Comparison of ENCODE assay signal across 24 cellular contexts in the genomic region with DNA sequence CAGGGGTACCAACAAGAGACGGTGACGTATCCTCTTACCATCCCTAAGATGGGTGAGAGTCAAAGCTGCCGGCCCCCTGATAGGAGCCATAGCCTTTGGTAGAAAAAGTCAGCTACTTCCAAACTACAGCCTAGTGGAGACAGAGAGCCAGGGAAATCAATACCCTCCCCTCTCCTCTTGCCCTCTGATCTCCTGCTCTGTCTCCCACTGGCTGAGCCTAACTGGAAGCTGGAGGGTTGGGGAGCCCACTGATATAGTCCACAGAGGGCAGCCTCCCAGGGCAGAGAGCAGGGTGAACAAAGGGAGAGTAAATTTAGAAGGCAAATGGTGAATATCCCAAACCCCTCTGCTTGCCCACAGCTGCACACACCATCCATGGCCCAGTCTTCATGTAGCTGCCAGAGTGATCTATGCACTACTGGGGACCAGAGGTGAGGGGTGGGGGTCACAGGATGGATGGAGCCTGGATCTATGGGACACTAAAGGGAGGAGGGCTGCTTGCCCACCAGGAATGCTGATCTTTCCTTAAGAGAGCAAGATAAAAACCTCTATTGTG.
"Had no signal": no experiment of that assay in that cellular context is flagged by ENCODE, and none has a peak within 500 bp of the region (broad histone marks: within the 10 kb centered on the region; RNA-seq: fewer than 3 reads in every experiment).

No MANE protein-coding gene starts in this region.

- H3K9me3 ChIP-seq: breast epithelium, mucosa of descending colon, psoas muscle had no signal

- H3K27ac ChIP-seq: breast epithelium, coronary artery, epithelial cell of prostate, psoas muscle, skin epidermis had no signal

- H3K9me3 Mint-ChIP-seq: endodermal cell had no signal

- DNase-seq: activated CD4-positive, alpha-beta T cell treated with anti-CD3 and anti-CD28 coated beads, Interleukin-2, amount 10 ng/mL, durations not matched to agents 24 days and 14 days; activated CD8-positive, alpha-beta memory T cell treated with anti-CD3 and anti-CD28 coated beads, Interleukin-2, amount 10 ng/mL, durations not matched to agents 7 days and 5 days; activated CD8-positive, alpha-beta T cell treated with anti-CD3 and anti-CD28 coated beads for 36 hours; activated naive CD4-positive, alpha-beta T cell; activated naive CD8-positive, alpha-beta T cell treated with anti-CD3 and anti-CD28 coated beads, Interleukin-2, amount 10 ng/mL, durations not matched to agents 7 days and 5 days; activated T-cell treated with anti-CD3 and anti-CD28 coated beads for 4 hours; amniotic stem cell; endodermal cell; heart left ventricle; left cardiac atrium; mucosa of descending colon; naive B cell; psoas muscle; stimulated activated CD4-positive, alpha-beta T cell treated with anti-CD3 and anti-CD28 coated beads, Interleukin-2, amount 100 ng/mL, for 48 hours; stimulated activated naive CD4-positive, alpha-beta T cell had no signal

- H3K27ac Mint-ChIP-seq: activated CD4-positive, alpha-beta T cell treated with anti-CD3 and anti-CD28 coated beads, Interleukin-2, amount 10 ng/mL, durations not matched to agents 24 days and 14 days; activated CD8-positive, alpha-beta memory T cell treated with anti-CD3 and anti-CD28 coated beads, Interleukin-2, amount 10 ng/mL, durations not matched to agents 7 days and 5 days; activated CD8-positive, alpha-beta T cell treated with anti-CD3 and anti-CD28 coated beads for 36 hours; activated naive CD8-positive, alpha-beta T cell treated with anti-CD3 and anti-CD28 coated beads, Interleukin-2, amount 10 ng/mL, durations not matched to agents 7 days and 5 days; activated T-helper 1 cell treated with anti-CD3 and anti-CD28 coated beads, Interleukin-12 subunit alpha, Interleukin-12 subunit beta, Interleukin-2, Interleukin-4 antibody, amounts not matched to agents 30 ng/mL and 10 ng/mL and 1 ng/mL, durations not matched to agents 14 hours and 24 hours and 36 hours; endodermal cell; memory B cell had no signal

- H3K36me3 ChIP-seq: breast epithelium, gastroesophageal sphincter, heart left ventricle had no signal

- H3K4me1 Mint-ChIP-seq: memory B cell, naive B cell had no signal

- ATAC-seq: activated CD8-positive, alpha-beta memory T cell treated with anti-CD3 and anti-CD28 coated beads, Interleukin-2, amount 10 ng/mL, durations not matched to agents 7 days and 5 days; activated CD8-positive, alpha-beta T cell treated with anti-CD3 and anti-CD28 coated beads for 36 hours; gastroesophageal sphincter; heart left ventricle; left cardiac atrium; mucosa of descending colon; psoas muscle; right cardiac atrium; SK-N-SH treated with all-trans-retinoic acid at 6 μM for 48 hours had no signal

- H3K4me3 ChIP-seq: breast epithelium, coronary artery, gastroesophageal sphincter, heart left ventricle, mucosa of descending colon, psoas muscle, skin epidermis had no signal

- H3K27me3 ChIP-seq: breast epithelium, gastroesophageal sphincter, heart left ventricle had no signal

- H3K4me3 Mint-ChIP-seq: activated CD4-positive, alpha-beta T cell treated with anti-CD3 and anti-CD28 coated beads, Interleukin-2, amount 10 ng/mL, durations not matched to agents 24 days and 14 days; activated CD8-positive, alpha-beta memory T cell treated with anti-CD3 and anti-CD28 coated beads, Interleukin-2, amount 10 ng/mL, durations not matched to agents 7 days and 5 days; activated CD8-positive, alpha-beta T cell treated with anti-CD3 and anti-CD28 coated beads for 36 hours; activated naive CD8-positive, alpha-beta T cell treated with anti-CD3 and anti-CD28 coated beads, Interleukin-2, amount 10 ng/mL, durations not matched to agents 7 days and 5 days; activated T-helper 1 cell treated with anti-CD3 and anti-CD28 coated beads, Interleukin-12 subunit alpha, Interleukin-12 subunit beta, Interleukin-2, Interleukin-4 antibody, amounts not matched to agents 30 ng/mL and 10 ng/mL and 1 ng/mL, durations not matched to agents 14 hours and 24 hours and 36 hours; endodermal cell; memory B cell; naive B cell had no signal

- H3K27me3 Mint-ChIP-seq: activated CD8-positive, alpha-beta T cell treated with anti-CD3 and anti-CD28 coated beads for 36 hours; activated naive CD8-positive, alpha-beta T cell treated with anti-CD3 and anti-CD28 coated beads, Interleukin-2, amount 10 ng/mL, durations not matched to agents 7 days and 5 days had no signal
